ENCODE assay signal across 8 cellular contexts in genomic region chr16:2033057-2033911, GRCh38.
DNase-seq lines count a peak whose midpoint lies in the region; FAIRE-seq and TF ChIP-seq lines count a peak whose summit lies in the region.

No MANE protein-coding gene starts in this region.

- peak overlapping the region; percentile 35 to 56 (median 45) for H3K4me3 Mint-ChIP-seq in nephron

- H3K27ac Mint-ChIP-seq in nephron, result peak overlapping the region; percentile 86 to 93 (median 91)

- H3K4me3 ChIP-seq in AG04449 (ENCODE audit: low read depth, low read length), result peak overlapping the region; percentile 53

- no peak for TF ChIP-seq CTCF in AG04449 (IDR thresholded peaks at IDR 0.05; ENCODE audit: insufficient read depth, low read length, missing control alignments)
- TF ChIP-seq CTCF in nephron (IDR thresholded peaks at IDR 0.05; ENCODE audit: unreplicated experiment in 3 of 3), result no peak

- peaks cover 3% of the 10 kb centered on the region for H3K27me3 Mint-ChIP-seq in nephron (ENCODE audit: low read depth)

- POLR2A ChIA-PET in AG04449 (lab: Yijun Ruan, JAX), result interaction anchor here (0.7 to 1.3 kb wide), 8 partner anchors 8 to 122 kb away, joined by 3 to 5 read pairs (median 3); partner anchors contain the start of genes NTHL1, RPS2, TRAF7 and TSC2

- no peak for DNase-seq in AG04449 (ENCODE audit: low read depth, low spot score)
- peak; percentile 3 for DNase-seq in RCC 7860 (ENCODE audit: low spot score)
- DNase-seq in fibroblast of gingiva (ENCODE audit: low read depth), result peak; percentile 87
- DNase-seq in NCI-H748 (lab: John Stamatoyannopoulos, UW; ENCODE audit: unreplicated experiment), result no peak
- DNase-seq in cortex of kidney (lab: John Stamatoyannopoulos, UW), result no peak
- no peak for DNase-seq in kidney tubule cell (ENCODE audit: low spot score)
- DNase-seq in NCI-H345 treated with DMSO at 0.1 percent for 48 hours (lab: John Stamatoyannopoulos, UW; ENCODE audit: unreplicated experiment), result no peak

- H3K36me3 Mint-ChIP-seq in nephron (ENCODE audit: low read depth), result peaks cover 4% of the 10 kb centered on the region

- no peak for FAIRE-seq in RCC 7860 (lab: Jason Lieb, UNC)

- H3K9me3 Mint-ChIP-seq in nephron, result no peaks in the 10 kb centered on the region

- CTCF ChIA-PET in AG04449 (lab: Yijun Ruan, JAX), result interaction anchor here (1.1 kb wide), 2 partner anchors 10 to 107 kb away, joined by 5 to 15 read pairs; no protein-coding TSS in a partner anchor

- H3K4me1 Mint-ChIP-seq in nephron, result peaks cover 23% of the 10 kb centered on the region

Comparison
In these comparisons a context has a peak if more than half of its experiments do, and no peak if none do; other contexts are left out.
1. DNase-seq: peak in RCC 7860 (single experiment) and fibroblast of gingiva (single experiment); none in AG04449 (single experiment), NCI-H748 (single experiment), cortex of kidney (single experiment), kidney tubule cell (single experiment) and NCI-H345 treated with DMSO at 0.1 percent for 48 hours (single experiment).